In the genomic region with DNA sequence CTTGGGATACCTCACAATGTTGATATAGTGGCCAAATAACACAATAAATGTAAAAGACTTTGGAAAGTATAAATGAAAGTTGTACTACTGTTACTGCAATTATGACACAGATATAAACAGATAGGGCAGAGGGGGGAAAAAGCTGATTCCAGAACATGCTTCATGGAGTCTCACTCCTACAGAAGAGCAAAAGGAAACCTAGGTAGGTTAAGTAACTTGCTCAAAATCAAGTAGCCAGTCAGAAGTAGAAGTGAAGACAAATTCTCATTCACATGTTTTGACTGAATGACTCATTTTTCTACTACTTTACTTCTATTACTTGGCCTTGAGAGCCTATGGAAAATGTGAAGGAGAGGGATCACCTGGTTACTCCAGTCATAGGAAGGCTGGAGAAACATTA, we compare ENCODE assay signal across 20 cellular contexts. TPM values are rescaled to one million over a fixed set of nuclear protein-coding genes. Genes with fewer than 3 reads are reported as not detected.
DNase-seq lines count a peak whose midpoint lies in the region; ATAC-seq and TF ChIP-seq lines count a peak whose summit lies in the region.
"Had no signal": no experiment of that assay in that cellular context is flagged by ENCODE, and none has a peak within 500 bp of the region (broad histone marks: within the 10 kb centered on the region; RNA-seq: fewer than 3 reads in every experiment).

No MANE protein-coding gene starts in this region.

- peaks cover 57% of the 10 kb centered on the region for H3K4me1 Mint-ChIP-seq in activated T-cell treated with anti-CD3 and anti-CD28 coated beads, Interleukin-2, amount 50 U/mL, for 24 hours (ENCODE audit: low read depth)
- peaks cover 45% of the 10 kb centered on the region for H3K4me1 Mint-ChIP-seq in activated naive CD8-positive, alpha-beta T cell treated with anti-CD3 and anti-CD28 coated beads for 36 hours
- peaks cover 43% of the 10 kb centered on the region for H3K4me1 Mint-ChIP-seq in stimulated activated effector memory CD8-positive, alpha-beta T cell treated with anti-CD3 and anti-CD28 coated beads, Interleukin-12 subunit alpha, Interleukin-12 subunit beta, amount 100 ng/mL, for 72 hours

- no peaks in the 10 kb centered on the region for H3K27me3 Mint-ChIP-seq in activated T-cell treated with anti-CD3 and anti-CD28 coated beads, Interleukin-2, amount 50 U/mL, for 24 hours
- H3K27me3 Mint-ChIP-seq in activated naive CD8-positive, alpha-beta T cell treated with anti-CD3 and anti-CD28 coated beads for 36 hours: no peaks in the 10 kb centered on the region

- peak overlapping the region; percentile 13 for H3K27ac Mint-ChIP-seq in activated T-cell treated with anti-CD3 and anti-CD28 coated beads, Interleukin-2, amount 50 U/mL, for 24 hours
- peak overlapping the region; percentile 77 for H3K27ac Mint-ChIP-seq in activated naive CD8-positive, alpha-beta T cell treated with anti-CD3 and anti-CD28 coated beads for 36 hours
- peak overlapping the region; percentile 4 for H3K27ac Mint-ChIP-seq in stimulated activated effector memory CD8-positive, alpha-beta T cell treated with anti-CD3 and anti-CD28 coated beads, Interleukin-12 subunit alpha, Interleukin-12 subunit beta, amount 100 ng/mL, for 72 hours

- H3K36me3 Mint-ChIP-seq in activated T-cell treated with anti-CD3 and anti-CD28 coated beads, Interleukin-2, amount 50 U/mL, for 24 hours (ENCODE audit: low read depth): peaks cover 16% of the 10 kb centered on the region
- H3K36me3 Mint-ChIP-seq in activated naive CD8-positive, alpha-beta T cell treated with anti-CD3 and anti-CD28 coated beads for 36 hours: peaks cover 36% of the 10 kb centered on the region
- H3K36me3 Mint-ChIP-seq in stimulated activated effector memory CD8-positive, alpha-beta T cell treated with anti-CD3 and anti-CD28 coated beads, Interleukin-12 subunit alpha, Interleukin-12 subunit beta, amount 100 ng/mL, for 72 hours: peaks cover 8% of the 10 kb centered on the region

- no peaks in the 10 kb centered on the region for H3K79me2 ChIP-seq in KMS-11 (ENCODE audit: insufficient read depth, low read depth)

- H3K4me3 Mint-ChIP-seq in activated T-cell treated with anti-CD3 and anti-CD28 coated beads, Interleukin-2, amount 50 U/mL, for 24 hours: no peak overlapping the region
- no peak overlapping the region for H3K4me3 Mint-ChIP-seq in activated naive CD8-positive, alpha-beta T cell treated with anti-CD3 and anti-CD28 coated beads for 36 hours
- no peak overlapping the region for H3K4me3 Mint-ChIP-seq in stimulated activated effector memory CD8-positive, alpha-beta T cell treated with anti-CD3 and anti-CD28 coated beads, Interleukin-12 subunit alpha, Interleukin-12 subunit beta, amount 100 ng/mL, for 72 hours

- no peak for DNase-seq in activated T-cell treated with anti-CD3 and anti-CD28 coated beads, Interleukin-2, amount 50 U/mL, for 24 hours
- DNase-seq in activated T-cell treated with anti-CD3 and anti-CD28 coated beads for 4 hours (no peak), activated gamma-delta T cell treated with Interleukin-2 at 50 U/mL for 16 hours (no peak), KBM-7 (no peak), NCI-H2196 treated with DMSO at 0.1 percent for 48 hours (lab: John Stamatoyannopoulos, UW; ENCODE audit: unreplicated experiment) (no peak)
- DNase-seq in activated naive CD8-positive, alpha-beta T cell treated with anti-CD3 and anti-CD28 coated beads for 36 hours: no peak
- no peak for DNase-seq in stimulated activated effector memory CD8-positive, alpha-beta T cell treated with anti-CD3 and anti-CD28 coated beads, Interleukin-12 subunit alpha, Interleukin-12 subunit beta, amount 100 ng/mL, for 72 hours (ENCODE audit: low spot score in 2 of 2)
- DNase-seq: amygdala; dermis blood vessel endothelial cell; DMS 273 treated with DMSO at 0.1 percent for 48 hours; GM23248; Karpas-422; NCI-H1092 treated with DMSO at 0.1 percent for 48 hours; NCI-H1930; SJCRH30; stimulated activated CD4-positive, alpha-beta T cell treated with anti-CD3 and anti-CD28 coated beads, Interleukin-12 subunit alpha, Interleukin-12 subunit beta, amount 100 ng/mL, for 4 hours had no signal

- H3K9ac ChIP-seq in KMS-11: no peak overlapping the region
- H3K9ac ChIP-seq: BLaER1, GM23248 had no signal

- no peaks in the 10 kb centered on the region for H3K36me3 ChIP-seq in KMS-11 (ENCODE audit: insufficient read depth)
- H3K36me3 ChIP-seq: BLaER1, cardiac muscle cell, SJCRH30 had no signal

- no peak overlapping the region for H2AFZ ChIP-seq in KMS-11 (ENCODE audit: low read depth)
- H2AFZ ChIP-seq: GM23248 had no signal

- peak; percentile 42 for ATAC-seq in stimulated activated effector memory CD8-positive, alpha-beta T cell treated with anti-CD3 and anti-CD28 coated beads, Interleukin-12 subunit alpha, Interleukin-12 subunit beta, amount 100 ng/mL, for 72 hours

- H3K27ac ChIP-seq in KMS-11: no peak overlapping the region
- H3K27ac ChIP-seq: BLaER1, cardiac muscle cell, GM23248, SJCRH30 had no signal

- no peak overlapping the region for H3K4me3 ChIP-seq in KMS-11 (IDR thresholded peaks at IDR 0.05; ENCODE audit: insufficient read depth, low read depth, low read length)
- H3K4me3 ChIP-seq: BLaER1, cardiac muscle cell, GM23248, SJCRH30 had no signal

- peaks cover 70% of the 10 kb centered on the region for H3K4me1 ChIP-seq in KMS-11 (ENCODE audit: low read depth, poor library complexity, severe bottlenecking)
- H3K4me1 ChIP-seq: SJCRH30 had no signal

- H3K4me2 ChIP-seq in KMS-11: peak overlapping the region; percentile 5; the same call in 1 of the 2 replicates

- no peaks in the 10 kb centered on the region for H4K20me1 ChIP-seq in KMS-11 (ENCODE audit: insufficient read depth)
- H4K20me1 ChIP-seq: BLaER1 had no signal

- TF ChIP-seq CTCF in KMS-11 (conservative IDR thresholded peaks at IDR 0.05; ENCODE audit: low read depth, low read length): no peak

- no peaks in the 10 kb centered on the region for H3K27me3 ChIP-seq in KMS-11 (ENCODE audit: insufficient read depth, low read depth)
- H3K27me3 ChIP-seq: BLaER1, cardiac muscle cell, SJCRH30 had no signal

- in situ Hi-C loops in KBM-7 (cut with MboI; ENCODE audit: low pct_unique_long_range_greater_than_20kb, low sequenced_read_pairs): no loop called here

- H3K9me3 Mint-ChIP-seq in activated T-cell treated with anti-CD3 and anti-CD28 coated beads, Interleukin-2, amount 50 U/mL, for 24 hours: peaks cover 23% of the 10 kb centered on the region
- peaks cover 30% of the 10 kb centered on the region for H3K9me3 Mint-ChIP-seq in activated naive CD8-positive, alpha-beta T cell treated with anti-CD3 and anti-CD28 coated beads for 36 hours
- H3K9me3 Mint-ChIP-seq in stimulated activated effector memory CD8-positive, alpha-beta T cell treated with anti-CD3 and anti-CD28 coated beads, Interleukin-12 subunit alpha, Interleukin-12 subunit beta, amount 100 ng/mL, for 72 hours: peaks cover 6% of the 10 kb centered on the region

RNA-seq across cellular contexts. Expression of a gene that starts 23.6 kb away (rescaled TPM):
- total RNA-seq in activated naive CD8-positive, alpha-beta T cell treated with anti-CD3 and anti-CD28 coated beads for 36 hours: 1 to 10 TPM; 6.7 to 6.9 TPM
- total RNA-seq: endothelial cell of umbilical vein, GM23248 had no signal

Comparison
In these comparisons a context has a peak if more than half of its experiments do, and no peak if none do; other contexts are left out.
1. H3K27ac Mint-ChIP-seq: peak in every context shown above with its lines; median percentile 77 in activated naive CD8-positive, alpha-beta T cell treated with anti-CD3 and anti-CD28 coated beads for 36 hours; 13 in activated T-cell treated with anti-CD3 and anti-CD28 coated beads, Interleukin-2, amount 50 U/mL, for 24 hours; 4 in stimulated activated effector memory CD8-positive, alpha-beta T cell treated with anti-CD3 and anti-CD28 coated beads, Interleukin-12 subunit alpha, Interleukin-12 subunit beta, amount 100 ng/mL, for 72 hours.